ENCODE assay signal across 1 cellular context in the genomic region with DNA sequence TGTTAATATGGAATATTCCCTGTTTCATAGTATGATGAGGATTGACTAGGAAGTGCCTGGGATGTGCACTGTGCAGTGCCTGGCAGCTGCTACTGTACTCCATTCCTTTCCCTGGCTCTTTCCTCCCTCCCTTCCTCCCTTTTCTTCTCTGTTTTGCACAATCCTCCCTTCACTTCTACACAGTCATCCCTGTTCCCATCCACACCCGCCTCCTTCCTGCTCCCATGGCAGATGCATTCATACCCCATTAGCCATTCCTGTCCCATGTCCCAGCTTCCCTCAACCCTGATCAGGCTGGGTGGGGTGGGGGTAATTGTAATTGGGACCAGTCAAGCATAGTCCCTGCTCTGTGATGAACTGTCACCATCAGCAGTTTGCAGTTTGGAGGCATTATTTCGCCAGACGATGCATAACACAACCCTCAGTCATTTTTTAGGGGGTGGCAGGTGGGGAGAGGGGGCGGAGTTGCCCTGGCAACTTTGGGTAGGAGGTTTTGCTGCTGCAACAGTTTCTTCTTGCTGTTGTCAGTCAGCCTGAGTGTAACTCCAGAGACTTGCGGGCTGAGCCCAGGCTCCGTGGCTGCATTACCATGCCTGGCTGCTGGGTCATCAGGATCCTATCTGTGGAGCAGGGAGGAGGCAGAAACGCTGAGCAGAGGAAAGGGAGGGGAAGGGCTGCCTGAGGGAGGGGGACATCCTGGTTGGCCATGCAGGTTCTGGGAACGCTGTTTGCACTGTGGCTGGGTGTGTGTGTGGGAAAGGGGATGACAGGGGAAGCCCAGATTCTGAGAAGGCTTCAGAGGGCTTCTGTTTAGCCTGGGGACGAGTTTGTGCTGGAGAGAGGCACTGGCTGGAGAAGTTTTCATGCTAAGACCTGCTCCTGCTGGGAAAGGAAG.
TF ChIP-seq lines count a peak whose summit lies in the region.

No MANE protein-coding gene starts in this region.

TF ChIP-seq in IMR-90, 13 proteins besides CTCF, POLR2A, EP300 and RAD21:
- TF ChIP-seq BHLHE40 (IDR thresholded peaks at IDR 0.05; ENCODE audit: low read depth, low read length) (no peak), RFX5 (IDR thresholded peaks at IDR 0.05; ENCODE audit: low read depth, low read length) (no peak), RCOR1 (IDR thresholded peaks at IDR 0.05; ENCODE audit: insufficient replicate concordance, low read length) (no peak), MAFK (IDR thresholded peaks at IDR 0.05; ENCODE audit: low read depth, low read length) (no peak), MAZ (IDR thresholded peaks at IDR 0.05; ENCODE audit: borderline replicate concordance, low read depth, low read length) (no peak), NFE2L2 (IDR thresholded peaks at IDR 0.05; ENCODE audit: low read depth, low read length) (no peak), FOS (IDR thresholded peaks at IDR 0.05; ENCODE audit: low read depth, low read length) (no peak), MXI1 (IDR thresholded peaks at IDR 0.05; ENCODE audit: borderline replicate concordance, low read depth, low read length) (no peak), CHD1 (IDR thresholded peaks at IDR 0.05; ENCODE audit: low read depth, low read length) (no peak), SMC3 (IDR thresholded peaks at IDR 0.05; ENCODE audit: low read depth, low read length) (no peak), CEBPB (IDR thresholded peaks at IDR 0.05; ENCODE audit: low read depth, low read length) (no peak)
- TF ChIP-seq, protein P1, sequence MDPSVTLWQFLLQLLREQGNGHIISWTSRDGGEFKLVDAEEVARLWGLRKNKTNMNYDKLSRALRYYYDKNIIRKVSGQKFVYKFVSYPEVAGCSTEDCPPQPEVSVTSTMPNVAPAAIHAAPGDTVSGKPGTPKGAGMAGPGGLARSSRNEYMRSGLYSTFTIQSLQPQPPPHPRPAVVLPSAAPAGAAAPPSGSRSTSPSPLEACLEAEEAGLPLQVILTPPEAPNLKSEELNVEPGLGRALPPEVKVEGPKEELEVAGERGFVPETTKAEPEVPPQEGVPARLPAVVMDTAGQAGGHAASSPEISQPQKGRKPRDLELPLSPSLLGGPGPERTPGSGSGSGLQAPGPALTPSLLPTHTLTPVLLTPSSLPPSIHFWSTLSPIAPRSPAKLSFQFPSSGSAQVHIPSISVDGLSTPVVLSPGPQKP (IDR thresholded peaks at IDR 0.05; ENCODE audit: borderline replicate concordance, low read depth, low read length) = no peak
- TF ChIP-seq, protein P2, sequence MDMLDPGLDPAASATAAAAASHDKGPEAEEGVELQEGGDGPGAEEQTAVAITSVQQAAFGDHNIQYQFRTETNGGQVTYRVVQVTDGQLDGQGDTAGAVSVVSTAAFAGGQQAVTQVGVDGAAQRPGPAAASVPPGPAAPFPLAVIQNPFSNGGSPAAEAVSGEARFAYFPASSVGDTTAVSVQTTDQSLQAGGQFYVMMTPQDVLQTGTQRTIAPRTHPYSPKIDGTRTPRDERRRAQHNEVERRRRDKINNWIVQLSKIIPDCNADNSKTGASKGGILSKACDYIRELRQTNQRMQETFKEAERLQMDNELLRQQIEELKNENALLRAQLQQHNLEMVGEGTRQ (IDR thresholded peaks at IDR 0.05; ENCODE audit: low read depth, low read length) = no peak
